In the genomic region with DNA sequence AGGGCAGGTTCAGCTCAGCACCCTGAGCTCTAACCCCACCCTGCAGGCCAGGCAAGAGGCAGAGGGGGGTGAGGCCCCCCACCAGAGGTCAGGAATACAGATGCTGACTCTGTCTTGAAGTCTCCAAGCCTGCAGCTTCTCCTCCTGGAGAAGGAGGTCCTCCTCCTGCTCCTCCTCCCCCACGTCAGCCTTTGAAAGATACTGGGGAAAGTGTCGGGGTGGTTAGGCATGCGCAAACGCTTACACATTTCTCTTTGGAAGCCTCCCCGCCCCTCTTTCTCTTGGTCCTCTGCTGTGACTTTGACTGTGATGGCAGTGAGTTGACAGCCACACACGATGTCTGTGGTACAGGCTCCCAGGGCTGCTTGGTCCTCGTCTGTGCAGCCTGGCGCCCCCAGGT, we compare ENCODE assay signal across 17 cellular contexts.
A peak's percentile ranks its signal among the peaks of the same experiment; 100 is the strongest.
DNase-seq lines count a peak whose midpoint lies in the region; TF ChIP-seq lines count a peak whose summit lies in the region.
"Had no signal": no experiment of that assay in that cellular context is flagged by ENCODE, and none has a peak within 500 bp of the region (broad histone marks: within the 10 kb centered on the region; RNA-seq: fewer than 3 reads in every experiment).

No MANE protein-coding gene starts in this region.

- POLR2A ChIA-PET in RWPE1 (lab: Yijun Ruan, JAX; ENCODE audit: low non-redundant PET): no interaction called here

- CTCF ChIA-PET in RWPE1 (lab: Yijun Ruan, JAX): interaction anchor here (0.6 kb wide), 1 partner anchor 30 kb away, joined by 3 read pairs; no protein-coding TSS in a partner anchor

- no peak overlapping the region for H3K27ac Mint-ChIP-seq in endodermal cell
- H3K27ac Mint-ChIP-seq in progenitor cell of endocrine pancreas: peak overlapping the region; percentile 49
- H3K27ac Mint-ChIP-seq: CD4-positive, CD25-positive, alpha-beta regulatory T cell; CD8-positive, alpha-beta T cell had no signal

- no peak overlapping the region for H3K4me3 ChIP-seq in endodermal cell (ENCODE audit: low read length)
- H3K4me3 ChIP-seq in stomach: no peak overlapping the region
- H3K4me3 ChIP-seq: GM12878 had no signal

- TF ChIP-seq POLR2A in stomach (IDR thresholded peaks at IDR 0.05): no peak

- intact Hi-C loops in stomach (cut with DNase I; ENCODE audit: low total_unique reads) (no loop called here), posterior vena cava (cut with DNase I) (no loop called here)

- H3K9ac ChIP-seq in endodermal cell (ENCODE audit: extremely low read depth, low read length, poor library complexity, severe bottlenecking): no peak overlapping the region

- H3K9me3 ChIP-seq in endodermal cell (ENCODE audit: control insufficient read depth, low read length) (no peaks in the 10 kb centered on the region), stomach (no peaks in the 10 kb centered on the region)
- H3K9me3 ChIP-seq: Caco-2 had no signal

- H3K4me3 Mint-ChIP-seq in endodermal cell (no peak overlapping the region), progenitor cell of endocrine pancreas (ENCODE audit: low read depth) (no peak overlapping the region)
- H3K4me3 Mint-ChIP-seq: CD4-positive, CD25-positive, alpha-beta regulatory T cell; CD8-positive, alpha-beta T cell had no signal

- no peak for TF ChIP-seq CTCF in RWPE1 (conservative IDR thresholded peaks at IDR 0.05; ENCODE audit: low read depth)
- TF ChIP-seq CTCF in endodermal cell (conservative IDR thresholded peaks at IDR 0.05): no peak
- no peak for TF ChIP-seq CTCF in progenitor cell of endocrine pancreas (IDR thresholded peaks at IDR 0.05; ENCODE audit: unreplicated experiment)
- TF ChIP-seq CTCF in stomach (IDR thresholded peaks at IDR 0.05): no peak

- H3K9me3 Mint-ChIP-seq in endodermal cell: no peaks in the 10 kb centered on the region
- H3K9me3 Mint-ChIP-seq in progenitor cell of endocrine pancreas (ENCODE audit: low read depth): no peaks in the 10 kb centered on the region
- H3K9me3 Mint-ChIP-seq: CD4-positive, CD25-positive, alpha-beta regulatory T cell; CD8-positive, alpha-beta T cell had no signal

- H3K27me3 Mint-ChIP-seq in endodermal cell (ENCODE audit: insufficient read depth) (no peaks in the 10 kb centered on the region), progenitor cell of endocrine pancreas (no peaks in the 10 kb centered on the region)
- H3K27me3 Mint-ChIP-seq: CD4-positive, CD25-positive, alpha-beta regulatory T cell had no signal

- peak overlapping the region; percentile 1; the same call in 1 of the 2 replicates for H3K27ac ChIP-seq in RWPE1
- peak overlapping the region; percentile 38 for H3K27ac ChIP-seq in endodermal cell (ENCODE audit: low read depth, low read length)
- H3K27ac ChIP-seq in stomach: no peak overlapping the region
- H3K27ac ChIP-seq: C4-2B had no signal

- H3K4me1 ChIP-seq in endodermal cell (ENCODE audit: control insufficient read depth, insufficient read depth, low read length) (no peaks in the 10 kb centered on the region), stomach (peaks cover 9 to 40% (median 24%) of the 10 kb centered on the region in 4 donors)
- H3K4me1 ChIP-seq: Caco-2 had no signal

- DNase-seq in RWPE1 (ENCODE audit: low spot score) (no peak), endodermal cell (no peak), progenitor cell of endocrine pancreas (ENCODE audit: low spot score, unreplicated experiment) (no peak), stomach (no peak), ureter (ENCODE audit: low spot score) (no peak), posterior vena cava (ENCODE audit: low spot score) (no peak)
- DNase-seq: Caco-2; CD4-positive, CD25-positive, alpha-beta regulatory T cell; CD8-positive, alpha-beta T cell; DMS153; DMS79; EL; GDM1; GOT3; HCEC 1CT had no signal

- H3K27me3 ChIP-seq in endodermal cell (ENCODE audit: control insufficient read depth, insufficient read depth, low read length, poor library complexity, severe bottlenecking) (no peaks in the 10 kb centered on the region), stomach (no peaks in the 10 kb centered on the region)

- H3K36me3 Mint-ChIP-seq in endodermal cell (ENCODE audit: low read depth): peaks cover 34% of the 10 kb centered on the region
- H3K36me3 Mint-ChIP-seq in progenitor cell of endocrine pancreas (ENCODE audit: insufficient read depth): peaks cover 9% of the 10 kb centered on the region

- TF ChIP-seq EP300 in stomach (IDR thresholded peaks at IDR 0.05): no peak

- H3K4me1 Mint-ChIP-seq in endodermal cell (no peaks in the 10 kb centered on the region), progenitor cell of endocrine pancreas (ENCODE audit: low read depth) (peaks cover 8% of the 10 kb centered on the region)

- 79 to 88% methylated on average over 3 to 8 of the region's 8 CpGs for WGBS in endodermal cell (ENCODE audit: insufficient coverage in 1 of 2, insufficient read length in 1 of 2), 2 experiments
- WGBS in stomach, 5 donors: 88 to 94% (median 90%) methylated on average over 6 to 8 of the region's 8 CpGs

- peaks cover 19% of the 10 kb centered on the region for H3K36me3 ChIP-seq in endodermal cell (ENCODE audit: control insufficient read depth, insufficient read depth, low read length)
- H3K36me3 ChIP-seq in stomach: peaks cover 18 to 47% (median 33%) of the 10 kb centered on the region in 4 donors

Comparison
In these comparisons a context has a peak if more than half of its experiments do, and no peak if none do; other contexts are left out.
1. H3K27ac ChIP-seq: peak in RWPE1 (single experiment) and endodermal cell (single experiment); none in stomach (0 of 5).